1 cellular context compared by ENCODE assay signal in genomic region chr22:39575552-39575825, GRCh38.
TF ChIP-seq lines count a peak whose summit lies in the region.

No MANE protein-coding gene starts in this region.

TF ChIP-seq in K562, 482 proteins besides CTCF, POLR2A, EP300 and RAD21:
- TF ChIP-seq ZNF830 (CRISPR knock-in tag; IDR thresholded peaks at IDR 0.05), result no peak
- TF ChIP-seq MLLT1 (IDR thresholded peaks at IDR 0.05), result peak in 1 of 2 experiments; percentile 78; a peak in 2 of 4 replicates
- TF ChIP-seq ZNF140 (CRISPR knock-in tag; IDR thresholded peaks at IDR 0.05), result no peak
- TF ChIP-seq PHF8 (IDR thresholded peaks at IDR 0.05; ENCODE audit: borderline replicate concordance, low read length), result no peak
- TF ChIP-seq ZBTB17 (CRISPR knock-in tag; IDR thresholded peaks at IDR 0.05), result peak; percentile 60; the same call in 1 of the 2 replicates
- peak; percentile 65; the same call in 1 of the 2 replicates for TF ChIP-seq ZNF23 (CRISPR knock-in tag; IDR thresholded peaks at IDR 0.05)
- no peak for TF ChIP-seq ZBTB43 (CRISPR knock-in tag; IDR thresholded peaks at IDR 0.05)
TF ChIP-seq in K562: peak in this region for 3.
